Comparison of ENCODE assay signal across 16 cellular contexts in genomic region chr9:3868012-3868411, GRCh38.
DNase-seq lines count a peak whose midpoint lies in the region; ATAC-seq and TF ChIP-seq lines count a peak whose summit lies in the region.
"Had no signal": no experiment of that assay in that cellular context is flagged by ENCODE, and none has a peak within 500 bp of the region (broad histone marks: within the 10 kb centered on the region; RNA-seq: fewer than 3 reads in every experiment).

No MANE protein-coding gene starts in this region.

- TF ChIP-seq CTCF in WERI-Rb-1 (IDR thresholded peaks at IDR 0.05; ENCODE audit: low read depth, low read length) (no peak), esophagus muscularis mucosa (IDR thresholded peaks at IDR 0.05) (no peak)

- H3K4me3 Mint-ChIP-seq in activated T-cell treated with anti-CD3 and anti-CD28 coated beads, Interleukin-2, amount 50 U/mL, for 24 hours: no peak overlapping the region
- H3K4me3 Mint-ChIP-seq: effector memory CD8-positive, alpha-beta T cell; IgD-negative memory B cell; T-helper 1 cell treated with Interleukin-12 subunit alpha and Interleukin-12 subunit beta and Interleukin-4 antibody, amounts not matched to agents 30 μg/mL and 1 μg/mL, for 36 hours had no signal

- H3K9me3 Mint-ChIP-seq in activated T-cell treated with anti-CD3 and anti-CD28 coated beads, Interleukin-2, amount 50 U/mL, for 24 hours: no peaks in the 10 kb centered on the region

- no peak overlapping the region for H2AFZ ChIP-seq in mesenchymal stem cell (ENCODE audit: low read depth, low read length)

- H3K27ac ChIP-seq in mesenchymal stem cell (ENCODE audit: low read length, poor library complexity, severe bottlenecking) (no peak overlapping the region), WERI-Rb-1 (no peak overlapping the region), esophagus muscularis mucosa (replicated peaks in 1 of 4) (no peak overlapping the region)
- H3K27ac ChIP-seq: suprapubic skin had no signal

- intact Hi-C loops in esophagus muscularis mucosa (cut with DNase I): no loop called here

- H2AK5ac ChIP-seq in mesenchymal stem cell (ENCODE audit: low read length, severe bottlenecking): no peak overlapping the region

- H3K9me3 ChIP-seq in mesenchymal stem cell (ENCODE audit: control insufficient read depth, low read length) (no peaks in the 10 kb centered on the region), WERI-Rb-1 (ENCODE audit: severe bottlenecking) (no peaks in the 10 kb centered on the region), esophagus muscularis mucosa (no peaks in the 10 kb centered on the region)
- H3K9me3 ChIP-seq: suprapubic skin had no signal

- H3K9ac ChIP-seq in mesenchymal stem cell (ENCODE audit: low read length): no peak overlapping the region

- H4K91ac ChIP-seq in mesenchymal stem cell (ENCODE audit: low read length): no peak overlapping the region

- peak; percentile 74 for ATAC-seq in GM21423 (IDR thresholded peaks at IDR 0.05; ENCODE audit: unreplicated experiment)
- ATAC-seq in HG03139 (IDR thresholded peaks at IDR 0.05; ENCODE audit: unreplicated experiment): peak; percentile 70
- ATAC-seq in GM21737 (IDR thresholded peaks at IDR 0.05; ENCODE audit: unreplicated experiment): no peak
- ATAC-seq: effector memory CD8-positive, alpha-beta T cell had no signal

- H3K4me1 ChIP-seq in mesenchymal stem cell (ENCODE audit: control insufficient read depth, insufficient read depth, low read depth, low read length) (peaks cover 1% of the 10 kb centered on the region), esophagus muscularis mucosa (no peaks in the 10 kb centered on the region)

- peaks cover 28% of the 10 kb centered on the region for H3K79me1 ChIP-seq in mesenchymal stem cell (replicated peaks; ENCODE audit: low read length, poor library complexity, severe bottlenecking)

- H2BK120ac ChIP-seq in mesenchymal stem cell (ENCODE audit: low read depth, low read length): no peak overlapping the region

- peaks cover 21% of the 10 kb centered on the region for H3K27me3 Mint-ChIP-seq in activated T-cell treated with anti-CD3 and anti-CD28 coated beads, Interleukin-2, amount 50 U/mL, for 24 hours

- TF ChIP-seq POLR2A in esophagus muscularis mucosa (IDR thresholded peaks at IDR 0.05; ENCODE audit: low read depth): no peak

- H3K4ac ChIP-seq in mesenchymal stem cell (ENCODE audit: low read depth in 1 of 2, low read length in 2 of 2): no peak overlapping the region

- no peaks in the 10 kb centered on the region for H3K36me3 Mint-ChIP-seq in activated T-cell treated with anti-CD3 and anti-CD28 coated beads, Interleukin-2, amount 50 U/mL, for 24 hours (ENCODE audit: low read depth)
- H3K36me3 Mint-ChIP-seq: IgD-negative memory B cell had no signal

- no peak overlapping the region for H4K8ac ChIP-seq in mesenchymal stem cell (ENCODE audit: low read length)

- DNase-seq in activated T-cell treated with anti-CD3 and anti-CD28 coated beads, Interleukin-2, amount 50 U/mL, for 24 hours: no peak
- DNase-seq in activated T-cell treated with anti-CD3 and anti-CD28 coated beads for 4 hours: no peak
- DNase-seq in mesenchymal stem cell: peak; percentile 24
- DNase-seq in WERI-Rb-1: no peak
- DNase-seq in esophagus muscularis mucosa (ENCODE audit: extremely low spot score): no peak
- DNase-seq: aorta; DMS153; effector memory CD8-positive, alpha-beta T cell; mesendoderm; NCI-H2081 had no signal

- WGBS in mesenchymal stem cell: no CpG with 5 or more reads among the region's 3 CpGs
- WGBS in esophagus muscularis mucosa: 65% methylated on average over 3 of the region's 3 CpGs

- H3K4me2 ChIP-seq in mesenchymal stem cell (ENCODE audit: low read length, poor library complexity, severe bottlenecking): no peak overlapping the region

- peaks cover 32% of the 10 kb centered on the region for H3K4me1 Mint-ChIP-seq in activated T-cell treated with anti-CD3 and anti-CD28 coated beads, Interleukin-2, amount 50 U/mL, for 24 hours (ENCODE audit: low read depth)
- H3K4me1 Mint-ChIP-seq: IgD-negative memory B cell had no signal

- H2BK15ac ChIP-seq in mesenchymal stem cell (ENCODE audit: low read depth, poor library complexity, severe bottlenecking): no peak overlapping the region

- H3K36me3 ChIP-seq in mesenchymal stem cell (ENCODE audit: control insufficient read depth in 1 of 2, insufficient read depth in 2 of 2, low read depth in 1 of 2, low read length in 2 of 2): peaks cover 7 to 10% of the 10 kb centered on the region in 2 experiments
- H3K36me3 ChIP-seq in WERI-Rb-1: no peaks in the 10 kb centered on the region
- H3K36me3 ChIP-seq in esophagus muscularis mucosa: no peaks in the 10 kb centered on the region
- H3K36me3 ChIP-seq: suprapubic skin had no signal

- H3K18ac ChIP-seq in mesenchymal stem cell (ENCODE audit: low read depth in 1 of 2, low read length in 2 of 2): no peak overlapping the region

- H3K14ac ChIP-seq in mesenchymal stem cell (ENCODE audit: low read length in 2 of 2): no peak overlapping the region

- no peak overlapping the region for H3K23ac ChIP-seq in mesenchymal stem cell (ENCODE audit: low read length in 2 of 2)

- no peak for TF ChIP-seq EP300 in esophagus muscularis mucosa (IDR thresholded peaks at IDR 0.05)

- H3K4me3 ChIP-seq in mesenchymal stem cell (ENCODE audit: insufficient read depth in 1 of 2, low read depth in 1 of 2, low read length in 2 of 2) (no peak overlapping the region), WERI-Rb-1 (ENCODE audit: low read depth, low read length) (no peak overlapping the region), esophagus muscularis mucosa (no peak overlapping the region)
- H3K4me3 ChIP-seq: suprapubic skin had no signal

- H3K27ac Mint-ChIP-seq in activated T-cell treated with anti-CD3 and anti-CD28 coated beads, Interleukin-2, amount 50 U/mL, for 24 hours: peak overlapping the region; percentile 35
- H3K27ac Mint-ChIP-seq: effector memory CD8-positive, alpha-beta T cell; IgD-negative memory B cell; T-helper 1 cell treated with Interleukin-12 subunit alpha and Interleukin-12 subunit beta and Interleukin-4 antibody, amounts not matched to agents 30 μg/mL and 1 μg/mL, for 36 hours had no signal

- no peak overlapping the region for H2BK12ac ChIP-seq in mesenchymal stem cell (ENCODE audit: low read length in 2 of 2)

- H2BK5ac ChIP-seq in mesenchymal stem cell (ENCODE audit: low read depth, low read length, poor library complexity, severe bottlenecking): no peak overlapping the region

- no peaks in the 10 kb centered on the region for H3K27me3 ChIP-seq in mesenchymal stem cell (ENCODE audit: control insufficient read depth in 1 of 2, insufficient read depth in 1 of 2, low read length in 2 of 2)
- H3K27me3 ChIP-seq in WERI-Rb-1 (ENCODE audit: insufficient read depth, low read depth, severe bottlenecking): no peaks in the 10 kb centered on the region
- H3K27me3 ChIP-seq in esophagus muscularis mucosa: no peaks in the 10 kb centered on the region
- H3K27me3 ChIP-seq: suprapubic skin had no signal
